Comparison of ENCODE assay signal across 8 cellular contexts in the genomic region with DNA sequence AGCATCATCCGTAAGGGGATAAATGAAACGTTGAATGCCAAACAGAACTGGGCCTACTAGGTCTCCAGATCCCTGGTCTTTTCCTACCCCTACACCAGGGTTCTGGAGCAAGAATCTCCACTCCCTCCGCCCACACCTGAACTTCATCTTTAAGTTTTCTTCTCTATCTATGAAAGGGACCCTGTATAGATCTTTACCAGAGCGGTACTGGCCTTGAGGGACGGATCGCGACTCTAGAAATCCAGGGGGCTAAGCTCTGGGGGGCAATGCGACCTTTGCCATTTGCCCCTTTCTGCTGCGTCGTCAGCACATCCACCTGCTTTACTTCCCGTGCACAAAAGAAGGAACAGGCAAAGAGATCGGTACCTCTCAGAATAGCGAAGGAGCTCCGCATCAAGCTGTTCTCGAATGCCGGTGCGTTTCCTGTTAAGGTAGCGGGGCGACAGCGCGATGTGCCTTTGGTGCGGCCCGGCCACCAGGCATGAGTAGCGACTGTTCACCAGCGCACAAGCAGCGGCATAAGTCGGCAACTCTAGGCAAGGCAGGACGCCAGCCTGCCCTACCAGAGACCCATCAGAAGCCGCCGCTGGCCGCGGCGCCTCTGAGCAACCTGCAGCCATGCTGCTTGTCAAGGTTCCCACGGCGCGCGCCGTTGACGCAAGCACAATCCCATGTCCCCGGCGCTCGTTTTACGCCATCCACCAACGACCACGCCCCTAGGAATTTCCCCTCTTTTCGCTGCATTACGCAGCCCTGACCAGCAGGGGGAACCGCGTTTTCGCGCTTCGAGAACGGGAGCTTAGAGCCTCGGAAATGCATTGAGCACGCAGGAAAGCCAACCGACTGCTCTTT. TPM values are rescaled to one million over a fixed set of nuclear protein-coding genes. Genes with fewer than 3 reads are reported as not detected.
DNase-seq lines count a peak whose midpoint lies in the region; ATAC-seq, FAIRE-seq and TF ChIP-seq lines count a peak whose summit lies in the region.

A gene with protein sequence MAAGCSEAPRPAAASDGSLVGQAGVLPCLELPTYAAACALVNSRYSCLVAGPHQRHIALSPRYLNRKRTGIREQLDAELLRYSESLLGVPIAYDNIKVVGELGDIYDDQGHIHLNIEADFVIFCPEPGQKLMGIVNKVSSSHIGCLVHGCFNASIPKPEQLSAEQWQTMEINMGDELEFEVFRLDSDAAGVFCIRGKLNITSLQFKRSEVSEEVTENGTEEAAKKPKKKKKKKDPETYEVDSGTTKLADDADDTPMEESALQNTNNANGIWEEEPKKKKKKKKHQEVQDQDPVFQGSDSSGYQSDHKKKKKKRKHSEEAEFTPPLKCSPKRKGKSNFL (minus strand): TSS at position 641 of the 852 bp plus-strand sequence. CDS start 21 bp downstream, at position 620.

- H3K4me1 ChIP-seq in adipocyte (ENCODE audit: control insufficient read depth, insufficient read depth, low read length), result peaks cover 23% of the 10 kb centered on the region
- peaks cover 0 to 29% (median 18%) of the 10 kb centered on the region in 12 donors for H3K4me1 ChIP-seq in heart left ventricle

- peak within 1 kb of the TSS; percentile 99 for H3K4me3 ChIP-seq in adipocyte (ENCODE audit: low read length)
- H3K4me3 ChIP-seq in heart left ventricle, result peak within 1 kb of the TSS; percentile 69 to 96 (median 84)

- intact Hi-C loops in heart left ventricle (cut with DNase I), result loop anchor here in 1 of 10 donors (2.0 kb wide), 1 partner anchor 890 kb away; no protein-coding TSS in a partner anchor

- no peaks in the 10 kb centered on the region for H3K9me3 ChIP-seq in adipocyte (ENCODE audit: control insufficient read depth, low read length)
- no peaks in the 10 kb centered on the region for H3K9me3 ChIP-seq in heart left ventricle

- H3K4me3 Mint-ChIP-seq in type B pancreatic cell, result peak within 1 kb of the TSS; percentile 96

- peak; percentile 84 to 97 (median 92) for TF ChIP-seq CTCF in heart left ventricle (IDR thresholded peaks at IDR 0.05)
- peak; percentile 92 for TF ChIP-seq CTCF in type B pancreatic cell (conservative IDR thresholded peaks at IDR 0.05)

- peaks cover 5% of the 10 kb centered on the region for H3K27me3 Mint-ChIP-seq in type B pancreatic cell

- H3K9me3 Mint-ChIP-seq in type B pancreatic cell, result no peaks in the 10 kb centered on the region

- TF ChIP-seq POLR2A in GM12891 (IDR thresholded peaks at IDR 0.05; ENCODE audit: low read depth, low read length) (peak; percentile 98), heart left ventricle (IDR thresholded peaks at IDR 0.05) (peak in 1 of 2 donors; percentile 75)

- H3K4me1 Mint-ChIP-seq in type B pancreatic cell (ENCODE audit: unreplicated experiment), result peaks cover 30% of the 10 kb centered on the region

- H3K27me3 ChIP-seq in adipocyte (replicated peaks; ENCODE audit: control insufficient read depth, insufficient read depth, low read length) (no peaks in the 10 kb centered on the region), heart left ventricle (no peaks in the 10 kb centered on the region)

- DNase-seq in GM12891 (ENCODE audit: insufficient read length, low spot score) (peak; percentile 48), NCI-H1436 (lab: John Stamatoyannopoulos, UW) (peak; percentile 92), T follicular helper cell (ENCODE audit: low read depth) (peak; percentile 89), adipocyte (ENCODE audit: low read depth) (peak; percentile 99), heart left ventricle (peak; percentile 93 to 97 (median 95)), pons (ENCODE audit: low spot score) (peak; percentile 97), type B pancreatic cell (ENCODE audit: extremely low spot score, unreplicated experiment) (peak; percentile 92)

- FAIRE-seq in GM12891 (lab: Jason Lieb, UNC), result peak; percentile 99

- peaks cover 4% of the 10 kb centered on the region for H3K36me3 Mint-ChIP-seq in type B pancreatic cell

- no peaks in the 10 kb centered on the region for H3K36me3 ChIP-seq in adipocyte (ENCODE audit: control insufficient read depth, insufficient read depth, low read length, severe bottlenecking)
- H3K36me3 ChIP-seq in heart left ventricle, result peaks cover 0 to 9% (median 1%) of the 10 kb centered on the region in 9 donors

- peak within 1 kb of the TSS; percentile 97 for H3K27ac Mint-ChIP-seq in type B pancreatic cell

- ATAC-seq in HG02840 (IDR thresholded peaks at IDR 0.05; ENCODE audit: low FRiP score, unreplicated experiment) (peak; percentile 99), heart left ventricle (peak; percentile 100)

- peak within 1 kb of the TSS in 11 of 12 donors; percentile 17 to 86 (median 56) for H3K27ac ChIP-seq in heart left ventricle

- WGBS in heart left ventricle, 4 donors, result 0 to 1% (median 1%) methylated on average over 32 to 56 of the region's 56 CpGs

- H3K9ac ChIP-seq in adipocyte (ENCODE audit: low read length), result peak within 1 kb of the TSS; percentile 94

TF ChIP-seq in GM12891, 5 proteins besides CTCF, POLR2A, EP300 and RAD21:
- TF ChIP-seq PAX5 (IDR thresholded peaks at IDR 0.05; ENCODE audit: insufficient read depth, low read length, severe bottlenecking), result peak; percentile 59
- TF ChIP-seq SPI1 (IDR thresholded peaks at IDR 0.05; ENCODE audit: low read depth, low read length), result no peak
- peak; percentile 95 for TF ChIP-seq TAF1 (IDR thresholded peaks at IDR 0.05; ENCODE audit: low read depth, low read length)
- TF ChIP-seq POLR2AphosphoS5 (IDR thresholded peaks at IDR 0.05; ENCODE audit: low read depth, low read length), result peak; percentile 94
- peak; percentile 62; the same call in 1 of the 2 replicates for TF ChIP-seq POU2F2 (IDR thresholded peaks at IDR 0.05; ENCODE audit: low read depth, low read length)

RNA-seq across cellular contexts. Expression of the gene that starts here (rescaled TPM):
- polyA plus RNA-seq in GM12891 (2012; ENCODE audit: low read depth, missing spikeins), result 10.8 TPM
- 10 to 100 TPM in 5 of 9 donors, 1 to 10 TPM in 4; 6.5 to 12.4 (median 10.3) TPM for total RNA-seq in heart left ventricle
- 10 to 100 TPM in 1 of 2 donors, 1 to 10 TPM in 1; 4.6 to 10.6 TPM for polyA plus RNA-seq in heart left ventricle
- 11.9 and 14.7 TPM in 2 replicates for total RNA-seq in type B pancreatic cell (ENCODE audit: low replicate concordance)

Comparison
In these comparisons a context has a peak if more than half of its experiments do, and no peak if none do; other contexts are left out.
1. Peak in every context shown above with its lines: DNase-seq, ATAC-seq, H3K4me3 ChIP-seq and H3K27ac ChIP-seq.
2. DNase-seq: peak in every context shown above with its lines; median percentile 99 in adipocyte; 97 in pons; 95 in heart left ventricle; 92 in NCI-H1436; 92 in type B pancreatic cell; 89 in T follicular helper cell; 48 in GM12891.